In genomic region chr10:95169522-95169921, GRCh38 we compare ENCODE assay signal across 10 cellular contexts. TPM values are rescaled to one million over a fixed set of nuclear protein-coding genes. Genes with fewer than 3 reads are reported as not detected.
"Had no signal": no experiment of that assay in that cellular context is flagged by ENCODE, and none has a peak within 500 bp of the region (broad histone marks: within the 10 kb centered on the region; RNA-seq: fewer than 3 reads in every experiment).

No MANE protein-coding gene starts in this region.

- H3K27ac ChIP-seq: HL-60, KMS-11 had no signal

- H3K4me2 ChIP-seq: KMS-11 had no signal

- DNase-seq: IMR-90, KBM-7, KG1 had no signal

- FAIRE-seq: HTR-8/SVneo, K562 had no signal

- H3K9ac ChIP-seq: KMS-11 had no signal

- ATAC-seq: K562 had no signal

- H3K4me3 ChIP-seq: K562 had no signal

RNA-seq across cellular contexts. Expression of gene ACSM6, which starts 24.5 kb away (rescaled TPM):
- total RNA-seq: HT-29, HT1080, IMR-90, K562 had no signal
- polyA plus RNA-seq: IgD-negative memory B cell, IMR-90, K562 had no signal
